In genomic region chr3:16910207-16910606, GRCh38 we compare ENCODE assay signal across 25 cellular contexts. TPM values are rescaled to one million over a fixed set of nuclear protein-coding genes. Genes with fewer than 3 reads are reported as not detected.
DNase-seq lines count a peak whose midpoint lies in the region; ATAC-seq and TF ChIP-seq lines count a peak whose summit lies in the region.
"Had no signal": no experiment of that assay in that cellular context is flagged by ENCODE, and none has a peak within 500 bp of the region (broad histone marks: within the 10 kb centered on the region; RNA-seq: fewer than 3 reads in every experiment).

No MANE protein-coding gene starts in this region.

- ATAC-seq in Right ventricle myocardium inferior (no peak), T-cell (replicated peaks in 1 of 4) (no peak), gastrocnemius medialis (no peak), upper lobe of right lung (no peak)
- no peak for ATAC-seq in effector memory CD8-positive, alpha-beta T cell (replicated peaks)
- ATAC-seq: A549; activated T-cell treated with anti-CD3 and anti-CD28 coated beads, Interleukin-2, amount 50 U/mL, for 72 hours; left lobe of liver had no signal

- no peaks in the 10 kb centered on the region for H3K36me3 ChIP-seq in cardiac muscle cell
- no peaks in the 10 kb centered on the region for H3K36me3 ChIP-seq in gastrocnemius medialis
- H3K36me3 ChIP-seq in upper lobe of right lung, result no peaks in the 10 kb centered on the region
- H3K36me3 ChIP-seq: brain microvascular endothelial cell, colonic mucosa had no signal

- in situ Hi-C loops in gastrocnemius medialis (cut with MboI; ENCODE audit: low sequenced_read_pairs in 4 of 4), result no loop called here

- no peak overlapping the region for H3K4me3 ChIP-seq in cardiac muscle cell
- no peak overlapping the region for H3K4me3 ChIP-seq in gastrocnemius medialis
- no peak overlapping the region for H3K4me3 ChIP-seq in upper lobe of right lung
- H3K4me3 ChIP-seq: A549, colonic mucosa had no signal

- H3K4me3 Mint-ChIP-seq in T-cell, result peak overlapping the region in 1 of 3 donors; percentile 26
- H3K4me3 Mint-ChIP-seq in effector memory CD8-positive, alpha-beta T cell, result no peak overlapping the region
- H3K4me3 Mint-ChIP-seq: activated T-cell treated with anti-CD3 and anti-CD28 coated beads, Interleukin-2, amount 50 U/mL, for 72 hours had no signal

- H3K27me3 Mint-ChIP-seq in T-cell, result no peaks in the 10 kb centered on the region
- H3K27me3 Mint-ChIP-seq in effector memory CD8-positive, alpha-beta T cell, result no peaks in the 10 kb centered on the region
- H3K27me3 Mint-ChIP-seq: CD4-positive, CD25-positive, alpha-beta regulatory T cell had no signal

- TF ChIP-seq POLR2A in gastrocnemius medialis (IDR thresholded peaks at IDR 0.05), result no peak

- TF ChIP-seq CTCF in cardiac muscle cell (IDR thresholded peaks at IDR 0.05; ENCODE audit: low read depth, low read length), result no peak
- TF ChIP-seq CTCF in gastrocnemius medialis (IDR thresholded peaks at IDR 0.05 in 4 of 5, conservative IDR thresholded peaks at IDR 0.05 in 1 of 5), result no peak
- TF ChIP-seq CTCF in upper lobe of right lung (IDR thresholded peaks at IDR 0.05), result no peak

- peaks cover 67 to 80% (median 79%) of the 10 kb centered on the region in 3 donors for H3K4me1 Mint-ChIP-seq in T-cell
- H3K4me1 Mint-ChIP-seq in effector memory CD8-positive, alpha-beta T cell (ENCODE audit: low read depth in 2 of 2), result peaks cover 40 to 54% of the 10 kb centered on the region in 2 donors

- no peaks in the 10 kb centered on the region for H3K9me3 Mint-ChIP-seq in T-cell
- no peaks in the 10 kb centered on the region for H3K9me3 Mint-ChIP-seq in effector memory CD8-positive, alpha-beta T cell
- H3K9me3 Mint-ChIP-seq: activated T-cell treated with anti-CD3 and anti-CD28 coated beads, Interleukin-2, amount 50 U/mL, for 72 hours; CD4-positive, CD25-positive, alpha-beta regulatory T cell had no signal

- intact Hi-C loops in Right ventricle myocardium inferior (cut with DNase I) (no loop called here), gastrocnemius medialis (cut with DNase I; ENCODE audit: low total_unique reads) (loop anchor here (10.0 kb wide), 1 partner anchor 235 kb away; no protein-coding TSS in a partner anchor), upper lobe of right lung (cut with DNase I) (no loop called here)

- H3K27ac ChIP-seq in cardiac muscle cell (peak overlapping the region; percentile 25), gastrocnemius medialis (peak overlapping the region in 3 of 4 donors; percentile 39 to 86 (median 58)), upper lobe of right lung (no peak overlapping the region)
- H3K27ac ChIP-seq: A549, brain microvascular endothelial cell, colonic mucosa, epithelial cell of prostate, RWPE1 had no signal

- peaks cover 10% of the 10 kb centered on the region for H3K36me3 Mint-ChIP-seq in T-cell
- H3K36me3 Mint-ChIP-seq in effector memory CD8-positive, alpha-beta T cell (ENCODE audit: insufficient read depth), result peaks cover 4% of the 10 kb centered on the region

- CTCF ChIA-PET in T-cell (lab: Charles Lee), result no interaction called here

- DNase-seq in cardiac muscle cell (ENCODE audit: low read depth in 1 of 2, low spot score in 1 of 2) (no peak), Right ventricle myocardium inferior (ENCODE audit: missing footprints) (no peak), T-cell (no peak), gastrocnemius medialis (no peak), upper lobe of right lung (no peak), NCI-H2029 treated with DMSO at 0.1 percent for 48 hours (lab: John Stamatoyannopoulos, UW) (no peak), NCI-H187 (lab: John Stamatoyannopoulos, UW) (no peak)
- DNase-seq in effector memory CD8-positive, alpha-beta T cell, result no peak
- DNase-seq: activated naive CD4-positive, alpha-beta T cell; activated T-cell treated with anti-CD3 and anti-CD28 coated beads, Interleukin-2, amount 50 U/mL, for 72 hours; amygdala; brain microvascular endothelial cell; CD4-positive, CD25-positive, alpha-beta regulatory T cell; colonic mucosa; effector CD4-positive, alpha-beta T cell; mesendoderm; NCI-H1048; NCI-H510A; nucleus accumbens; stimulated activated CD4-positive, alpha-beta T cell treated with anti-CD3 and anti-CD28 coated beads, Interleukin-15, amount 100 ng/mL, for 24 hours; stimulated activated CD4-positive, alpha-beta T cell treated with anti-CD3 and anti-CD28 coated beads, Interleukin-4, amount 100 ng/mL, for 4 hours had no signal

- H3K9me3 ChIP-seq in cardiac muscle cell (ENCODE audit: low read depth) (no peaks in the 10 kb centered on the region), gastrocnemius medialis (no peaks in the 10 kb centered on the region), upper lobe of right lung (no peaks in the 10 kb centered on the region)
- H3K9me3 ChIP-seq: A549, colonic mucosa had no signal

- H3K4me1 ChIP-seq in cardiac muscle cell (ENCODE audit: low read depth) (peaks cover 46% of the 10 kb centered on the region), gastrocnemius medialis (peaks cover 77 to 85% of the 10 kb centered on the region in 2 donors), upper lobe of right lung (peaks cover 22% of the 10 kb centered on the region)
- H3K4me1 ChIP-seq: colonic mucosa had no signal

- POLR2A ChIA-PET in T-cell (lab: Charles Lee), result no interaction called here

- H3K27me3 ChIP-seq in cardiac muscle cell (no peaks in the 10 kb centered on the region), gastrocnemius medialis (no peaks in the 10 kb centered on the region), upper lobe of right lung (no peaks in the 10 kb centered on the region)
- H3K27me3 ChIP-seq: brain microvascular endothelial cell, colonic mucosa had no signal

- H3K27ac Mint-ChIP-seq in T-cell, result peak overlapping the region; percentile 27 to 65
- H3K27ac Mint-ChIP-seq in effector memory CD8-positive, alpha-beta T cell, result peak overlapping the region; percentile 42 to 47
- H3K27ac Mint-ChIP-seq: activated T-cell treated with anti-CD3 and anti-CD28 coated beads, Interleukin-2, amount 50 U/mL, for 72 hours had no signal

RNA-seq across cellular contexts. Expression of gene PLCL2, which starts 25.5 kb away (rescaled TPM):
- total RNA-seq in cardiac muscle cell (34.8 and 49.1 TPM in 2 replicates), Right ventricle myocardium inferior (72.9 TPM), T-cell (10 to 100 TPM; 53.4 to 68.1 (median 60.9) TPM), gastrocnemius medialis (10 to 100 TPM; 23.9 to 37.2 (median 32.7) TPM), upper lobe of right lung (9.1 TPM)
- 17.3 and 30.4 TPM in 2 replicates for polyA plus RNA-seq in cardiac muscle cell
